ENCODE assay signal across 8 cellular contexts in the genomic region with DNA sequence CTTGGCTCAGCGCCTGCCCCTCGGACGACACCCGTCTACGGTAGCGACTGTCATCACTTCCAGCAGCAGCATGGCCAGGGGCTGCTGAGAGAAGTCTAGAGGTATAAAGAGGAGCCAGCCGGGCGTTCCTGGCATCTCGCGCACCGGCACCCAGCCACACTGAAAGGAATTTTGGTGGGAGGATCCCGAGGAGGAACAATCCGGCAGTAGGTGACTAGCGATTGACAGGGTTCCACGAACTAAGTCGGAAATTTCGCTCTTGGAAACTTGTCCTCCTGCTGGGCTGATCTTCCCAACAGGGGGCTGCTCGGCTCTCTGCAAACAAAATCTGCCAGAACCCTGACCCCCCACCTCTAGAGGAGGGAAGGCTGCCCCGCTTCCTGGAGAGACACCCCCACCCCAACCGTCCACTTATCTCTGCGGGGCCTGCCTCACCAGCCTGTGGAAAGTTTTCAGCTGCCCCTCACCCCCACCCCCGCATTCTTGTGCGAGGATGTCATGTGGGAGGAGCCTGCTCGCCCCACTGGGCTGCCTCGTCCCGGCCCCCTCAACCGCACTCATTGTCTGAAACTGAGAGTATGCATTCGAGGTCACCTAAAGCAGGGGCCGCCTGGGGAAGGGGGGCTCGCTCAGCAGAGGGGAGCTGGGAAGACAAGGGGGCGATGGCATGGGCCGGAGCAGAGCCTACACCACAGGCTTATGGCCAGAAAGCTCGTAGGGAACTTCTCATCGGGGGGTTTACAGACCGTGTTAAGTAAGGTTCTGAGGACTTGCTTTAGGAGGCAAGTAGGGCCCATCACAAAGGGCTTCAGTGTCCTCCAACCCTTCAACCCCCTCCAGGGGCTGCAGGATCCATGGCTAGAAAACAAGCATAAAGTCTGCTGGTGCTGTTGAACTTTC. TPM values are rescaled to one million over a fixed set of nuclear protein-coding genes. Genes with fewer than 3 reads are reported as not detected.
A peak's percentile ranks its signal among the peaks of the same experiment; 100 is the strongest.
DNase-seq lines count a peak whose midpoint lies in the region; ATAC-seq and TF ChIP-seq lines count a peak whose summit lies in the region.

No MANE protein-coding gene starts in this region.

- intact Hi-C loops in psoas muscle (cut with DNase I) = no loop called here

- peak overlapping the region; percentile 22 to 83 (median 80) for H3K27ac ChIP-seq in gastroesophageal sphincter
- H3K27ac ChIP-seq in psoas muscle = peak overlapping the region; percentile 70

- no peaks in the 10 kb centered on the region for H3K9me3 ChIP-seq in gastroesophageal sphincter
- no peaks in the 10 kb centered on the region for H3K9me3 ChIP-seq in psoas muscle

- H3K36me3 ChIP-seq in gastroesophageal sphincter (peaks cover 0 to 35% of the 10 kb centered on the region in 2 donors), psoas muscle (ENCODE audit: insufficient read depth in 1 of 2, low read depth in 1 of 2) (peaks cover 0 to 17% of the 10 kb centered on the region in 2 donors)

- peak in 1 of 2 donors; percentile 2 for TF ChIP-seq POLR2A in gastroesophageal sphincter (IDR thresholded peaks at IDR 0.05)

- peak; percentile 73 for DNase-seq in GM13977 (ENCODE audit: low spot score)
- DNase-seq in psoas muscle = peak; percentile 68 to 73
- no peak for DNase-seq in NOMO-1 treated with dmso at 0.1 percent for 144 hours (lab: John Stamatoyannopoulos, UW; ENCODE audit: unreplicated experiment)
- DNase-seq in NCI-H524 treated with DMSO at 0.1 percent for 48 hours (lab: John Stamatoyannopoulos, UW) = no peak

- H3K4me1 ChIP-seq in gastroesophageal sphincter = peaks cover 0 to 75% (median 30%) of the 10 kb centered on the region in 3 donors
- peaks cover 37% of the 10 kb centered on the region for H3K4me1 ChIP-seq in psoas muscle

- H3K4me3 ChIP-seq in gastroesophageal sphincter (peak overlapping the region in 1 of 2 donors; percentile 41), psoas muscle (peak overlapping the region; percentile 50)

- WGBS in gastroesophageal sphincter (ENCODE audit: low coverage in 1 of 2), 2 donors = 11 to 23% methylated on average over 3 to 4 of the region's 35 CpGs
- WGBS in psoas muscle, 3 donors = 11 to 16% (median 12%) methylated on average over 35 of the region's 35 CpGs

- ATAC-seq in SK-N-SH treated with all-trans-retinoic acid at 6 μM for 48 hours = peak; percentile 72
- peak; percentile 64 for ATAC-seq in gastroesophageal sphincter
- peak; percentile 31 to 60 (median 46) for ATAC-seq in psoas muscle
- no peak for ATAC-seq in GM19324 (IDR thresholded peaks at IDR 0.05; ENCODE audit: low FRiP score, unreplicated experiment)
- ATAC-seq in GM19455 (IDR thresholded peaks at IDR 0.05; ENCODE audit: unreplicated experiment) = no peak

- in situ Hi-C loops in GM13977 (cut with MboI; ENCODE audit: low pct_unique_long_range_greater_than_20kb, low sequenced_read_pairs, unreplicated experiment) = no loop called here

- TF ChIP-seq EP300 in gastroesophageal sphincter (IDR thresholded peaks at IDR 0.05) = no peak

- TF ChIP-seq CTCF in GM13977 (IDR thresholded peaks at IDR 0.05; ENCODE audit: extremely low read depth, insufficient read depth, missing control alignments) = no peak
- peak in 2 of 4 experiments; percentile 3 to 28 for TF ChIP-seq CTCF in gastroesophageal sphincter (IDR thresholded peaks at IDR 0.05)
- TF ChIP-seq CTCF in psoas muscle (IDR thresholded peaks at IDR 0.05) = no peak

- H3K27me3 ChIP-seq in gastroesophageal sphincter (no peaks in the 10 kb centered on the region), psoas muscle (ENCODE audit: insufficient read depth in 3 of 3, low read length in 2 of 3) (peaks cover 0 to 47% (median 2%) of the 10 kb centered on the region in 3 donors)

TF ChIP-seq in SK-N-SH treated with all-trans-retinoic acid at 6 μM for 48 hours, 23 proteins besides CTCF, POLR2A, EP300 and RAD21:
- TF ChIP-seq ESRRG (CRISPR knock-in tag; IDR thresholded peaks at IDR 0.05) (no peak), ISL1 (CRISPR knock-in tag; IDR thresholded peaks at IDR 0.05) (peak; percentile 15; the same call in 1 of the 2 replicates), BACH2 (CRISPR knock-in tag; IDR thresholded peaks at IDR 0.05; ENCODE audit: borderline replicate concordance) (no peak), ZC3H10 (CRISPR knock-in tag; IDR thresholded peaks at IDR 0.05) (no peak), ZNF70 (CRISPR knock-in tag; IDR thresholded peaks at IDR 0.05) (peak; percentile 91), ZFP30 (CRISPR knock-in tag; IDR thresholded peaks at IDR 0.05) (no peak)
- TF ChIP-seq, protein P1, sequence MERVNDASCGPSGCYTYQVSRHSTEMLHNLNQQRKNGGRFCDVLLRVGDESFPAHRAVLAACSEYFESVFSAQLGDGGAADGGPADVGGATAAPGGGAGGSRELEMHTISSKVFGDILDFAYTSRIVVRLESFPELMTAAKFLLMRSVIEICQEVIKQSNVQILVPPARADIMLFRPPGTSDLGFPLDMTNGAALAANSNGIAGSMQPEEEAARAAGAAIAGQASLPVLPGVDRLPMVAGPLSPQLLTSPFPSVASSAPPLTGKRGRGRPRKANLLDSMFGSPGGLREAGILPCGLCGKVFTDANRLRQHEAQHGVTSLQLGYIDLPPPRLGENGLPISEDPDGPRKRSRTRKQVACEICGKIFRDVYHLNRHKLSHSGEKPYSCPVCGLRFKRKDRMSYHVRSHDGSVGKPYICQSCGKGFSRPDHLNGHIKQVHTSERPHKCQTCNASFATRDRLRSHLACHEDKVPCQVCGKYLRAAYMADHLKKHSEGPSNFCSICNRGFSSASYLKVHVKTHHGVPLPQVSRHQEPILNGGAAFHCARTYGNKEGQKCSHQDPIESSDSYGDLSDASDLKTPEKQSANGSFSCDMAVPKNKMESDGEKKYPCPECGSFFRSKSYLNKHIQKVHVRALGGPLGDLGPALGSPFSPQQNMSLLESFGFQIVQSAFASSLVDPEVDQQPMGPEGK (CRISPR knock-in tag; IDR thresholded peaks at IDR 0.05; ENCODE audit: borderline replicate concordance) = peak; percentile 68; the same call in 1 of the 2 replicates
TF ChIP-seq in SK-N-SH treated with all-trans-retinoic acid at 6 μM for 48 hours: peak in this region for 3.

RNA-seq across cellular contexts. Expression of gene EPHA2, which starts 9.6 kb away (rescaled TPM):
- total RNA-seq in gastroesophageal sphincter (10 to 100 TPM in 2 of 4 donors, 1 to 10 TPM in 2; 8.9 to 16.1 (median 12.4) TPM), psoas muscle (1 to 10 TPM; 3.0 to 7.0 (median 3.5) TPM)
- 1 to 10 TPM; 1.3 to 8.0 (median 1.5) TPM for polyA plus RNA-seq in psoas muscle

Comparison
In these comparisons a context has a peak if more than half of its experiments do, and no peak if none do; other contexts are left out.
1. DNase-seq: peak in GM13977 (single experiment) and psoas muscle (2 of 2); none in NOMO-1 treated with dmso at 0.1 percent for 144 hours (single experiment) and NCI-H524 treated with DMSO at 0.1 percent for 48 hours (single experiment).
2. ATAC-seq: peak in SK-N-SH treated with all-trans-retinoic acid at 6 μM for 48 hours (single experiment), gastroesophageal sphincter (single experiment) and psoas muscle (4 of 4); none in GM19324 (single experiment) and GM19455 (single experiment).